1 cellular context compared by ENCODE assay signal in genomic region chr22:36027960-36028645, GRCh38.
TF ChIP-seq lines count a peak whose summit lies in the region.

No MANE protein-coding gene starts in this region.

TF ChIP-seq in HepG2, 621 proteins besides CTCF, POLR2A, EP300 and RAD21 (continued from another document and continues in another):
- TF ChIP-seq ZNF512B (CRISPR knock-in tag; IDR thresholded peaks at IDR 0.05; ENCODE audit: borderline replicate concordance), result no peak
- no peak for TF ChIP-seq ZNF800 (CRISPR knock-in tag; IDR thresholded peaks at IDR 0.05)
- no peak for TF ChIP-seq MED8 (CRISPR knock-in tag; IDR thresholded peaks at IDR 0.05; ENCODE audit: insufficient replicate concordance)
- TF ChIP-seq GFI1 (CRISPR knock-in tag; IDR thresholded peaks at IDR 0.05; ENCODE audit: borderline replicate concordance), result 0 out of 2 replicates have a peak, but pooled peaks have one; percentile 42
- TF ChIP-seq TBX2 (CRISPR knock-in tag; IDR thresholded peaks at IDR 0.05; ENCODE audit: borderline replicate concordance), result no peak
- no peak for TF ChIP-seq PAX8 (CRISPR knock-in tag; IDR thresholded peaks at IDR 0.05; ENCODE audit: borderline replicate concordance)
- no peak for TF ChIP-seq SNAPC5 (CRISPR knock-in tag; IDR thresholded peaks at IDR 0.05; ENCODE audit: borderline replicate concordance)
- no peak for TF ChIP-seq ZNF772 (CRISPR knock-in tag; IDR thresholded peaks at IDR 0.05)
- 0 out of 2 replicates have a peak, but pooled peaks have one; percentile 29 for TF ChIP-seq KMT2A (CRISPR knock-in tag; IDR thresholded peaks at IDR 0.05)
- no peak for TF ChIP-seq ARHGAP35 (CRISPR knock-in tag; IDR thresholded peaks at IDR 0.05; ENCODE audit: borderline replicate concordance)
- TF ChIP-seq ZNF749 (CRISPR knock-in tag; IDR thresholded peaks at IDR 0.05; ENCODE audit: borderline replicate concordance), result no peak
- no peak for TF ChIP-seq ZNF44 (CRISPR knock-in tag; IDR thresholded peaks at IDR 0.05)
- TF ChIP-seq ZNF234 (CRISPR knock-in tag; conservative IDR thresholded peaks at IDR 0.05), result no peak
- no peak for TF ChIP-seq ZNF569 (CRISPR knock-in tag; IDR thresholded peaks at IDR 0.05; ENCODE audit: borderline replicate concordance)
- TF ChIP-seq TMF1 (CRISPR knock-in tag; IDR thresholded peaks at IDR 0.05; ENCODE audit: low read depth), result peak; percentile 67; the same call in 1 of the 2 replicates
- TF ChIP-seq MZF1 (CRISPR knock-in tag; IDR thresholded peaks at IDR 0.05; ENCODE audit: borderline replicate concordance), result no peak
- no peak for TF ChIP-seq SKIL (CRISPR knock-in tag; IDR thresholded peaks at IDR 0.05; ENCODE audit: borderline replicate concordance)
- no peak for TF ChIP-seq SIX4 (CRISPR knock-in tag; IDR thresholded peaks at IDR 0.05)
- TF ChIP-seq POLR2G (IDR thresholded peaks at IDR 0.05; ENCODE audit: low read depth, low read length), result no peak
- no peak for TF ChIP-seq ZNF644 (CRISPR knock-in tag; IDR thresholded peaks at IDR 0.05; ENCODE audit: low read depth)
- no peak for TF ChIP-seq ZNF780A (CRISPR knock-in tag; IDR thresholded peaks at IDR 0.05)
- TF ChIP-seq ZNF570 (CRISPR knock-in tag; IDR thresholded peaks at IDR 0.05; ENCODE audit: borderline replicate concordance), result no peak
- no peak for TF ChIP-seq ZNF431 (CRISPR knock-in tag; IDR thresholded peaks at IDR 0.05; ENCODE audit: borderline replicate concordance, low read depth)
- TF ChIP-seq SNRNP70 (IDR thresholded peaks at IDR 0.05; ENCODE audit: low read depth, low read length), result no peak
- TF ChIP-seq PBX3 (CRISPR knock-in tag; IDR thresholded peaks at IDR 0.05; ENCODE audit: borderline replicate concordance), result no peak
- 0 out of 2 replicates have a peak, but pooled peaks have one; percentile 6 for TF ChIP-seq KMT2B (CRISPR knock-in tag; IDR thresholded peaks at IDR 0.05)
- TF ChIP-seq ZNF766 (CRISPR knock-in tag; IDR thresholded peaks at IDR 0.05; ENCODE audit: borderline replicate concordance), result no peak
- TF ChIP-seq ELK4 (CRISPR knock-in tag; IDR thresholded peaks at IDR 0.05; ENCODE audit: borderline replicate concordance), result no peak
- TF ChIP-seq ZNF446 (CRISPR knock-in tag; IDR thresholded peaks at IDR 0.05), result no peak
- no peak for TF ChIP-seq CEBPG (CRISPR knock-in tag; IDR thresholded peaks at IDR 0.05)
- no peak for TF ChIP-seq ZNF629 (CRISPR knock-in tag; conservative IDR thresholded peaks at IDR 0.05)
- TF ChIP-seq U2AF1 (optimal IDR thresholded peaks at IDR 0.05; ENCODE audit: low read depth, low read length), result no peak
- no peak for TF ChIP-seq ZNF530 (CRISPR knock-in tag; IDR thresholded peaks at IDR 0.05; ENCODE audit: low read depth)
- TF ChIP-seq FOXO4 (CRISPR knock-in tag; conservative IDR thresholded peaks at IDR 0.05), result no peak
- TF ChIP-seq ZNF816 (CRISPR knock-in tag; IDR thresholded peaks at IDR 0.05; ENCODE audit: borderline replicate concordance), result no peak
- no peak for TF ChIP-seq GRHL1 (CRISPR knock-in tag; conservative IDR thresholded peaks at IDR 0.05)
- no peak for TF ChIP-seq BHLHE40 (IDR thresholded peaks at IDR 0.05; ENCODE audit: low read length)
- TF ChIP-seq KLF11 (CRISPR knock-in tag; IDR thresholded peaks at IDR 0.05), result 0 out of 2 replicates have a peak, but pooled peaks have one; percentile 59
- TF ChIP-seq NAIF1 (CRISPR knock-in tag; IDR thresholded peaks at IDR 0.05; ENCODE audit: borderline replicate concordance), result no peak
- TF ChIP-seq PRMT3 (CRISPR knock-in tag; IDR thresholded peaks at IDR 0.05; ENCODE audit: borderline replicate concordance, low read depth), result no peak
- TF ChIP-seq SRF (IDR thresholded peaks at IDR 0.05; ENCODE audit: low read depth, low read length), result no peak
- TF ChIP-seq MED13 (CRISPR knock-in tag; IDR thresholded peaks at IDR 0.05), result no peak
- 0 out of 2 replicates have a peak, but pooled peaks have one; percentile 6 for TF ChIP-seq HDAC1 (CRISPR knock-in tag; IDR thresholded peaks at IDR 0.05)
- TF ChIP-seq ZUFSP (CRISPR knock-in tag; IDR thresholded peaks at IDR 0.05; ENCODE audit: borderline replicate concordance), result no peak
- no peak for TF ChIP-seq MYPOP (CRISPR knock-in tag; IDR thresholded peaks at IDR 0.05)
- TF ChIP-seq TFDP1 (CRISPR knock-in tag; IDR thresholded peaks at IDR 0.05; ENCODE audit: borderline replicate concordance), result no peak
- TF ChIP-seq RFX1 (IDR thresholded peaks at IDR 0.05), result no peak
- no peak for TF ChIP-seq ZNF879 (CRISPR knock-in tag; IDR thresholded peaks at IDR 0.05)
- peak; percentile 53; the same call in 1 of the 2 replicates for TF ChIP-seq ZNF274 (CRISPR knock-in tag; IDR thresholded peaks at IDR 0.05)
- no peak for TF ChIP-seq FOXA3 (CRISPR knock-in tag; IDR thresholded peaks at IDR 0.05)
- TF ChIP-seq NR2C2 (CRISPR knock-in tag; IDR thresholded peaks at IDR 0.05; ENCODE audit: borderline replicate concordance), result 0 out of 2 replicates have a peak, but pooled peaks have one; percentile 15
